8 cellular contexts compared by ENCODE assay signal in the genomic region with DNA sequence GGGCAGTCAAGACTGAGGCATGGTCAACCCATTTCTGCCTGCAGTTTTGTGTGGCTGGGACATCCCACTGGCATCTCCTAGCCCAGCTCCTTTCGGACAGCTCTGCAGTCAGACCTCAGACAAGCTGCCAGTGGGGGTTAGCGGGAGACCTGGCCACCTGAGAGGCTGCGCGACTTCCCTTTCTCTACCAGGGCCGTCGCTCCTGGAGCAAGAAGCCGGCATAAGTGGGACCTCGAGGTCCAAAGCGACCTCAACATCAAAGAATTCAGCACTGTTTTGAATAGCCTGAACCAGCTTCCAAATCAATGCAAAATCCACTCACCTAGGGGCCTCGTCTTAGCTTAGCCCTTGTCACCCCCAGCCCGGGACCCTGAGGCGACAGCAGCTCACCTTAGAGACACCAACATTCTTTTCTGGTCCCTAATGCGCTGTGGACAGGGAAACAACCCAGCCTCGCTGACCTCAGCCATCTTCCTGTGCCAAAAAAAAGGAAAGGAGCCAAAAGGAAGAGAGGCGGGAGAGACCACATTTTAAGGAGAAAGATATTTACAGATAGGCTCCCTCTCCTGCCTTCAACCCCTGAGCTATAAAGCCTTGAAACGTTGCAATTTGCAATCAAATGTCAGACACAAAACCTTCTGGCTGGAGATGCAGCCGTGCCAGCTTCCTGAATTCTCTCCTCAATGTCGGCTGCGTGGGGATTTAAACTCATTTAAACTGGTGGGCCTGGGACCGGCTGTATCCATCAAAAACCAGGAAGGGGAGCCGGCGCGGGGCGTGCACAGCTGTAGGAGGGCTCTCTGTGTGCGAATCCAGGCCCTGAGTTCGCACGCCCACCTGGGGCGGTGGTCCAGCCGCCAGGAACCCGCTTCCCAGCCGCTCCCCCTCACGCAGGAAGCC.
A peak's percentile ranks its signal among the peaks of the same experiment; 100 is the strongest.
DNase-seq lines count a peak whose midpoint lies in the region; ATAC-seq, FAIRE-seq and TF ChIP-seq lines count a peak whose summit lies in the region.

No MANE protein-coding gene starts in this region.

- TF ChIP-seq CTCF in AG09309 (IDR thresholded peaks at IDR 0.05; ENCODE audit: control insufficient read depth, insufficient read depth, low read depth, low read length, missing control alignments) (no peak), dorsolateral prefrontal cortex (IDR thresholded peaks at IDR 0.05 in 54 of 56, conservative IDR thresholded peaks at IDR 0.05 in 2 of 56; ENCODE audit: low read depth in 1 of 56, partially characterized antibody in 56 of 56) (no peak)

- H3K27ac Mint-ChIP-seq in naive thymus-derived CD4-positive, alpha-beta T cell = no peak overlapping the region

- H3K27me3 Mint-ChIP-seq in naive thymus-derived CD4-positive, alpha-beta T cell = peaks cover 27 to 63% (median 31%) of the 10 kb centered on the region in 5 donors

- CTCF ChIA-PET in naive thymus-derived CD4-positive, alpha-beta T cell (lab: Charles Lee) = interaction anchor here (0.6 to 1.1 kb wide), 3 partner anchors 23 to 363 kb away, joined by 3 to 5 read pairs (median 3); no protein-coding TSS in a partner anchor

- no peak for ATAC-seq in naive thymus-derived CD4-positive, alpha-beta T cell

- H3K27me3 ChIP-seq in dorsolateral prefrontal cortex = peaks cover 0 to 18% (median 0%) of the 10 kb centered on the region in 45 donors
- H3K27me3 ChIP-seq in naive thymus-derived CD4-positive, alpha-beta T cell (ENCODE audit: control insufficient read depth in 2 of 2, insufficient read depth in 2 of 2, low read length in 2 of 2) = peaks cover 0 to 7% of the 10 kb centered on the region in 2 donors

- FAIRE-seq in GM19239 (lab: Jason Lieb, UNC) = no peak

- intact Hi-C loops in dorsolateral prefrontal cortex (cut with DNase I) = loop anchor here (5.0 to 10.0 kb wide), 4 partner anchors 279 to 364 kb away; a partner anchor contains a TSS
- intact Hi-C loops in naive thymus-derived CD4-positive, alpha-beta T cell (cut with micrococcal nuclease) = loop anchor here in 1 of 2 donors (5.0 kb wide), 1 partner anchor 294 kb away; a partner anchor contains a TSS

- POLR2A ChIA-PET in naive thymus-derived CD4-positive, alpha-beta T cell (lab: Charles Lee) = no interaction called here

- H3K36me3 Mint-ChIP-seq in naive thymus-derived CD4-positive, alpha-beta T cell = peaks cover 0 to 5% (median 4%) of the 10 kb centered on the region in 5 donors

- H3K9me3 Mint-ChIP-seq in naive thymus-derived CD4-positive, alpha-beta T cell = peaks cover 0 to 11% (median 4%) of the 10 kb centered on the region in 11 donors

- peak overlapping the region in 20 of 59 donors; percentile 0 to 75 (median 46) for H3K27ac ChIP-seq in dorsolateral prefrontal cortex
- H3K27ac ChIP-seq in naive thymus-derived CD4-positive, alpha-beta T cell (ENCODE audit: low read depth, low read length) = no peak overlapping the region

- H3K4me3 ChIP-seq in AG09309 (ENCODE audit: control insufficient read depth, low read depth, low read length) = peak overlapping the region; percentile 66
- H3K4me3 ChIP-seq in Jurkat, Clone E6-1 (ENCODE audit: low read length) = peak overlapping the region; percentile 58; the same call in 1 of the 2 replicates
- peak overlapping the region; percentile 39 to 75 (median 58) for H3K4me3 ChIP-seq in dorsolateral prefrontal cortex
- peak overlapping the region; percentile 69 for H3K4me3 ChIP-seq in naive thymus-derived CD4-positive, alpha-beta T cell (ENCODE audit: low read length)

- H3K4me1 Mint-ChIP-seq in naive thymus-derived CD4-positive, alpha-beta T cell = peaks cover 9 to 24% (median 17%) of the 10 kb centered on the region in 7 donors

- peaks cover 0 to 15% of the 10 kb centered on the region in 2 donors for H3K4me1 ChIP-seq in naive thymus-derived CD4-positive, alpha-beta T cell (ENCODE audit: control insufficient read depth in 2 of 2, insufficient read depth in 2 of 2, low read length in 2 of 2)

- no peaks in the 10 kb centered on the region for H3K36me3 ChIP-seq in naive thymus-derived CD4-positive, alpha-beta T cell (ENCODE audit: control insufficient read depth in 2 of 3, insufficient read depth in 3 of 3, low read length in 3 of 3)

- DNase-seq in AG09309 (ENCODE audit: low read depth) (no peak), dorsolateral prefrontal cortex (peak in 1 of 10 donors; percentile 29), DMS79 treated with DMSO at 0.1 percent for 48 hours (lab: John Stamatoyannopoulos, UW) (no peak), NCI-H345 treated with DMSO at 0.1 percent for 48 hours (lab: John Stamatoyannopoulos, UW; ENCODE audit: unreplicated experiment) (no peak), NCI-H1048 (lab: John Stamatoyannopoulos, UW) (no peak), GM19239 (ENCODE audit: insufficient read length, low spot score) (no peak)
- DNase-seq in Jurkat, Clone E6-1 (ENCODE audit: low read depth, low spot score) = no peak
- no peak for DNase-seq in naive thymus-derived CD4-positive, alpha-beta T cell

- H3K9me3 ChIP-seq in naive thymus-derived CD4-positive, alpha-beta T cell (ENCODE audit: control insufficient read depth in 2 of 3, low read length in 3 of 3) = peaks cover 0 to 8% (median 0%) of the 10 kb centered on the region in 3 experiments

- H3K4me3 Mint-ChIP-seq in naive thymus-derived CD4-positive, alpha-beta T cell = peak overlapping the region in 9 of 10 donors; percentile 59 to 82 (median 76)
